ENCODE assay signal across 8 cellular contexts in the genomic region with DNA sequence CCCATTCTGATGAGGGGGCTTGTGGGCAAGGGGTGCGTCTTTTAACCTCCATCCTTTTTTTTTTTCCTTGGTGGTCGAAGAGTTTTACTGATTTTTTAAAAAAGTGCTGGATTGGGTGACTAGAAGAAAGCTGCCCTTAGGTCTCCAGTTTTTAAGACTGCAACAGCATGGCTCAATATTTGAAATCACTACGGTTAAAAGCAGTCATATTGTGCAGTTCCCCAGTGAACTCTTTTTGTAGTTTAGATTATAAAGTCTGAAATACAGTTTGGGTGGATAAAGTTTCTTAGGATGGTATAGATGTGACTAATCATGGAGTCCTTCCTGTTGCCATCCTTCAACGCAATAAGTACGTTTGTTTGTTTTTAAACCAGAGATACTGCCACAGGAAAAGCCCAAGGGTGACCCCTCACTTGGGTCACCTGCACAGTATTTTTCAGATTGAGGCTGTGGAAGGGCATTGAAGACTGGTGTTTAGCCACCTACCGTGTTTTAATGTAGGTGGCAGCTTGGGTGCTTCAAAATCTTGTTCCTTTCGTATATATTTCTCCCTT.
A peak's percentile ranks its signal among the peaks of the same experiment; 100 is the strongest.
DNase-seq lines count a peak whose midpoint lies in the region; ATAC-seq and FAIRE-seq lines count a peak whose summit lies in the region.

No MANE protein-coding gene starts in this region.

- H3K4me1 Mint-ChIP-seq in effector memory CD8-positive, alpha-beta T cell (ENCODE audit: low read depth in 2 of 2): peaks cover 11 to 28% of the 10 kb centered on the region in 2 donors

- no peaks in the 10 kb centered on the region for H3K9me3 ChIP-seq in ES-I3 (ENCODE audit: control insufficient read depth, insufficient read depth, low read length)
- H3K9me3 ChIP-seq in NT2/D1 (ENCODE audit: insufficient read depth, low read length): no peaks in the 10 kb centered on the region
- H3K9me3 ChIP-seq in neuron (ENCODE audit: low read length): no peaks in the 10 kb centered on the region

- peak overlapping the region; percentile 78 to 85 for H3K4me3 Mint-ChIP-seq in effector memory CD8-positive, alpha-beta T cell

- no peaks in the 10 kb centered on the region for H3K9me3 Mint-ChIP-seq in effector memory CD8-positive, alpha-beta T cell

- H3K9ac ChIP-seq in ES-I3 (ENCODE audit: low read depth, low read length) (peak overlapping the region; percentile 97), NT2/D1 (ENCODE audit: insufficient read length, low read depth) (peak overlapping the region; percentile 76)

- no peaks in the 10 kb centered on the region; the same call in 1 of the 2 replicates for H3K36me3 ChIP-seq in ES-I3 (ENCODE audit: insufficient read depth, low read length)
- H3K36me3 ChIP-seq in NT2/D1 (ENCODE audit: insufficient read depth, insufficient read length, low read length): peaks cover 39% of the 10 kb centered on the region
- peaks cover 35% of the 10 kb centered on the region for H3K36me3 ChIP-seq in neuron (ENCODE audit: insufficient read depth, low read length)

- no peaks in the 10 kb centered on the region for H3K27me3 Mint-ChIP-seq in effector memory CD8-positive, alpha-beta T cell

- H3K4me1 ChIP-seq in ES-I3 (ENCODE audit: insufficient read depth, low read length): peaks cover 9% of the 10 kb centered on the region
- no peaks in the 10 kb centered on the region for H3K4me1 ChIP-seq in NT2/D1 (ENCODE audit: insufficient read depth, insufficient read length)
- peaks cover 28% of the 10 kb centered on the region for H3K4me1 ChIP-seq in neuron (ENCODE audit: insufficient read depth, low read length)

- no peaks in the 10 kb centered on the region for H3K27me3 ChIP-seq in NT2/D1 (ENCODE audit: insufficient read depth, insufficient read length)
- H3K27me3 ChIP-seq in neuron (ENCODE audit: insufficient read depth, low read length): no peaks in the 10 kb centered on the region

- peak overlapping the region; percentile 75 for H2AFZ ChIP-seq in neuron (ENCODE audit: low read depth, low read length)

- DNase-seq in NT2/D1 (ENCODE audit: low read depth, low spot score) (no peak), iPS-NIHi11 (ENCODE audit: low spot score) (no peak), RCC 7860 (ENCODE audit: low spot score) (no peak)
- DNase-seq in effector memory CD8-positive, alpha-beta T cell: no peak

- H3K4me3 ChIP-seq in NT2/D1 (ENCODE audit: insufficient read length, low read depth): peak overlapping the region; percentile 36
- H3K4me3 ChIP-seq in neuron (ENCODE audit: low read length): peak overlapping the region; percentile 97

- FAIRE-seq in RCC 7860 (lab: Jason Lieb, UNC): no peak

- H3K36me3 Mint-ChIP-seq in effector memory CD8-positive, alpha-beta T cell (ENCODE audit: insufficient read depth): peaks cover 40% of the 10 kb centered on the region

- ATAC-seq in effector memory CD8-positive, alpha-beta T cell (replicated peaks): no peak
- no peak for ATAC-seq in HG02870 (IDR thresholded peaks at IDR 0.05; ENCODE audit: unreplicated experiment)
- ATAC-seq in GM21447 (IDR thresholded peaks at IDR 0.05; ENCODE audit: unreplicated experiment): no peak

- H3K27ac Mint-ChIP-seq in effector memory CD8-positive, alpha-beta T cell: peak overlapping the region; percentile 85 to 92
